In the genomic region with DNA sequence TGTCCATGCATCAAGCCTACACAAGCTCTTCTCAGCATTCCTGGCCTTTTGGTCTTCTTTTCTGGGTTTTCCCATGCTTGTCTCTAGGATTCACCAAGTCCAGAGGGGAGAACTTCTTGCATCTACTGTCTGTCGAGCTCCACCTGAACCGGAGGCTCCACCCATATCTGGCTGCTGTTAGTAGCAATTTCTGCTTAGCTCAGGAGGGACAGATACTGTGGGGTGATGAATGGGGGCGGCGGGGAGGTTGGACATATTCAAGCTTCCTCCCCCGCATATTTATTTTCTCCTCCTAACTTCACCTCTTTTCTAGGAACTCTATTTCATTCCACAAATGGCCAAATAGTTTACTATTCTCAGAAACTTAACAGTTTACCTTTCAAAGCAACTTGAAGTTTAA, we compare ENCODE assay signal across 1 cellular context.
TF ChIP-seq lines count a peak whose summit lies in the region.

No MANE protein-coding gene starts in this region.

TF ChIP-seq in HCT116, 20 proteins besides CTCF, POLR2A, EP300 and RAD21 (continued from another document):
- TF ChIP-seq, protein P1, sequence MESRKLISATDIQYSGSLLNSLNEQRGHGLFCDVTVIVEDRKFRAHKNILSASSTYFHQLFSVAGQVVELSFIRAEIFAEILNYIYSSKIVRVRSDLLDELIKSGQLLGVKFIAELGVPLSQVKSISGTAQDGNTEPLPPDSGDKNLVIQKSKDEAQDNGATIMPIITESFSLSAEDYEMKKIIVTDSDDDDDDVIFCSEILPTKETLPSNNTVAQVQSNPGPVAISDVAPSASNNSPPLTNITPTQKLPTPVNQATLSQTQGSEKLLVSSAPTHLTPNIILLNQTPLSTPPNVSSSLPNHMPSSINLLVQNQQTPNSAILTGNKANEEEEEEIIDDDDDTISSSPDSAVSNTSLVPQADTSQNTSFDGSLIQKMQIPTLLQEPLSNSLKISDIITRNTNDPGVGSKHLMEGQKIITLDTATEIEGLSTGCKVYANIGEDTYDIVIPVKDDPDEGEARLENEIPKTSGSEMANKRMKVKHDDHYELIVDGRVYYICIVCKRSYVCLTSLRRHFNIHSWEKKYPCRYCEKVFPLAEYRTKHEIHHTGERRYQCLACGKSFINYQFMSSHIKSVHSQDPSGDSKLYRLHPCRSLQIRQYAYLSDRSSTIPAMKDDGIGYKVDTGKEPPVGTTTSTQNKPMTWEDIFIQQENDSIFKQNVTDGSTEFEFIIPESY (IDR thresholded peaks at IDR 0.05; ENCODE audit: extremely low read depth, insufficient replicate concordance, low read length), result no peak
- no peak for TF ChIP-seq EGR1 (IDR thresholded peaks at IDR 0.05; ENCODE audit: low read depth)
